Comparison of ENCODE assay signal across 1 cellular context in the genomic region with DNA sequence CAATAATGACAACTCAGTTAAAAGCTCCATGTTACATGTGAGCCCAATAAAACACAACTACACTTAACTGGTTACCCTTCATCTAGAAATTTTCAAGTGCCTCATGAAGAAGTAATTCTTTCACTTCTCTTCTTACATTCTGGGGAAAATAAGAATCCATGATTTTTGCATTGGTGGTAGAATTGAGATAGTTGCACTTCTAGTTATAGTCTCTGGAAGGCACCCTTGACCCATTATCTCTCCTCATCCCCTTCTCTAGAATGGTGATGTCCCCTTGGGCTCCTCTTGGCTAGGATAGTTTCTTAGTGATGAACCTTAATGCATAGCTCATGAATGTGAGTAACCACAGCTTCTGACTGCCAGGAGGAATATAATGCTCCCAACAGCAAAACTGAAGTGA.
TF ChIP-seq lines count a peak whose summit lies in the region.

No MANE protein-coding gene starts in this region.

TF ChIP-seq in K562, 482 proteins besides CTCF, POLR2A, EP300 and RAD21:
- no peak for TF ChIP-seq HDGF (IDR thresholded peaks at IDR 0.05)
- no peak for TF ChIP-seq SMC3 (conservative IDR thresholded peaks at IDR 0.05; ENCODE audit: insufficient read depth, low read depth, low read length)
- no peak for TF ChIP-seq CBFB (CRISPR knock-in tag; IDR thresholded peaks at IDR 0.05)
- TF ChIP-seq, protein P1, sequence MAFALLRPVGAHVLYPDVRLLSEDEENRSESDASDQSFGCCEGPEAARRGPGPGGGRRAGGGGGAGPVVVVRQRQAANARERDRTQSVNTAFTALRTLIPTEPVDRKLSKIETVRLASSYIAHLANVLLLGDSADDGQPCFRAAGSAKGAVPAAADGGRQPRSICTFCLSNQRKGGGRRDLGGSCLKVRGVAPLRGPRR (CRISPR knock-in tag; IDR thresholded peaks at IDR 0.05), result no peak
- TF ChIP-seq, protein P2, sequence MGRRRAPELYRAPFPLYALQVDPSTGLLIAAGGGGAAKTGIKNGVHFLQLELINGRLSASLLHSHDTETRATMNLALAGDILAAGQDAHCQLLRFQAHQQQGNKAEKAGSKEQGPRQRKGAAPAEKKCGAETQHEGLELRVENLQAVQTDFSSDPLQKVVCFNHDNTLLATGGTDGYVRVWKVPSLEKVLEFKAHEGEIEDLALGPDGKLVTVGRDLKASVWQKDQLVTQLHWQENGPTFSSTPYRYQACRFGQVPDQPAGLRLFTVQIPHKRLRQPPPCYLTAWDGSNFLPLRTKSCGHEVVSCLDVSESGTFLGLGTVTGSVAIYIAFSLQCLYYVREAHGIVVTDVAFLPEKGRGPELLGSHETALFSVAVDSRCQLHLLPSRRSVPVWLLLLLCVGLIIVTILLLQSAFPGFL (CRISPR knock-in tag; IDR thresholded peaks at IDR 0.05), result no peak
- TF ChIP-seq RBM34 (IDR thresholded peaks at IDR 0.05; ENCODE audit: borderline replicate concordance, insufficient read depth, low read length), result no peak
- no peak for TF ChIP-seq ZNF431 (CRISPR knock-in tag; IDR thresholded peaks at IDR 0.05)
- TF ChIP-seq SMAD3 (CRISPR knock-in tag; conservative IDR thresholded peaks at IDR 0.05), result no peak
- no peak for TF ChIP-seq TCF7L2 (IDR thresholded peaks at IDR 0.05; ENCODE audit: low read depth, low read length)
- TF ChIP-seq RBM14 (IDR thresholded peaks at IDR 0.05; ENCODE audit: borderline replicate concordance, insufficient read depth, low read depth, low read length), result no peak
- no peak for TF ChIP-seq MTA3 (IDR thresholded peaks at IDR 0.05; ENCODE audit: borderline replicate concordance)
